ENCODE assay signal across 19 cellular contexts in the genomic region with DNA sequence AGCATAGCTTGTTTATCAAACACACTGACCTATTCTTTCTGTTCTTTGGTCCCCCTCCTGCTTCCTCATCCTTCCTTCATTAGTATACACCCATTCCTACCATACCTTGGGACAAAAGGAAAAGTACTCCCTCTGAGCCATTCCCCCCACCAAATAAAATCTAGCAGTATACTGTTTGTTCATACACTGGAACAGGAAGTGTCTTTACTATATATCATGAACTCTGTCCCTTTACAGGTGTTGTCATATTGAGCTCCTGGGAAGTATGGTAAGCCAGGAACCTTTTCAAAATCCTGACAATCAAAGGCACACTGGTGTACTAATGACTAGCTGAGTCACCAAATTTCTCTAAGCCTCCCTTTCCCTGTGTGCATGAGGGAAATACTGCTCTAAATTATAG. TPM values are rescaled to one million over a fixed set of nuclear protein-coding genes. Genes with fewer than 3 reads are reported as not detected.
DNase-seq lines count a peak whose midpoint lies in the region; ATAC-seq and TF ChIP-seq lines count a peak whose summit lies in the region.
"Had no signal": no experiment of that assay in that cellular context is flagged by ENCODE, and none has a peak within 500 bp of the region (broad histone marks: within the 10 kb centered on the region; RNA-seq: fewer than 3 reads in every experiment).

No MANE protein-coding gene starts in this region.

- H2BK5ac ChIP-seq in neuronal stem cell (ENCODE audit: low read length), result no peak overlapping the region

- no peak overlapping the region for H2BK120ac ChIP-seq in neuronal stem cell (ENCODE audit: low read depth, low read length)

- no peak overlapping the region for H3K4ac ChIP-seq in neuronal stem cell (ENCODE audit: low read length)

- no peak overlapping the region for H2AK5ac ChIP-seq in neuronal stem cell (ENCODE audit: low read depth, low read length)

- H3K4me3 ChIP-seq in epithelial cell of esophagus (ENCODE audit: low read length) (no peak overlapping the region), neuronal stem cell (ENCODE audit: low read length in 2 of 2) (no peak overlapping the region), right cardiac atrium (ENCODE audit: low read length) (no peak overlapping the region)
- H3K4me3 ChIP-seq: GM12878, GM23248, HAP-1, K562 had no signal

- no peak overlapping the region for H2BK15ac ChIP-seq in neuronal stem cell (ENCODE audit: low read length)

- H2AFZ ChIP-seq in neuronal stem cell (ENCODE audit: low read length), result peak overlapping the region; percentile 50
- H2AFZ ChIP-seq: GM23248 had no signal

- H4K8ac ChIP-seq in neuronal stem cell (ENCODE audit: low read depth, low read length), result no peak overlapping the region

- H3K4me1 ChIP-seq in neuronal stem cell (ENCODE audit: control insufficient read depth in 2 of 2, insufficient read depth in 1 of 2, low read depth in 1 of 2, low read length in 2 of 2) (no peaks in the 10 kb centered on the region), right cardiac atrium (ENCODE audit: control insufficient read depth, insufficient read depth, low read length) (no peaks in the 10 kb centered on the region)
- H3K4me1 ChIP-seq: Caco-2, HAP-1 had no signal

- no peaks in the 10 kb centered on the region for H3K27me3 ChIP-seq in neuronal stem cell (ENCODE audit: control insufficient read depth in 3 of 3, insufficient read depth in 3 of 3, low read depth in 1 of 3, low read length in 3 of 3)
- no peaks in the 10 kb centered on the region for H3K27me3 ChIP-seq in right cardiac atrium (ENCODE audit: control insufficient read depth, insufficient read depth)

- ATAC-seq in right cardiac atrium (no peak), HG03280 (IDR thresholded peaks at IDR 0.05; ENCODE audit: unreplicated experiment) (no peak)
- ATAC-seq: GM12878, K562 had no signal

- no peak overlapping the region for H3K23ac ChIP-seq in neuronal stem cell (ENCODE audit: low read depth, low read length, poor library complexity)

- H3K9me3 ChIP-seq in neuronal stem cell (replicated peaks in 1 of 2; ENCODE audit: control insufficient read depth in 2 of 2, insufficient read depth in 1 of 2, low read depth in 1 of 2, low read length in 2 of 2) (no peaks in the 10 kb centered on the region), right cardiac atrium (ENCODE audit: control insufficient read depth, low read length) (no peaks in the 10 kb centered on the region)
- H3K9me3 ChIP-seq: Caco-2, HAP-1 had no signal

- no peak overlapping the region for H3K18ac ChIP-seq in neuronal stem cell (ENCODE audit: low read length)

- H2BK12ac ChIP-seq in neuronal stem cell (ENCODE audit: low read length), result no peak overlapping the region

- no peak overlapping the region for H4K91ac ChIP-seq in neuronal stem cell (ENCODE audit: low read depth, low read length, poor library complexity)

- H3K14ac ChIP-seq in neuronal stem cell (ENCODE audit: low read length), result no peak overlapping the region

- H3K4me2 ChIP-seq in neuronal stem cell (ENCODE audit: insufficient read depth, low read length, poor library complexity, severe bottlenecking), result no peak overlapping the region

- DNase-seq in HT-29 (ENCODE audit: low spot score) (peak; percentile 25), NCI-H69 (lab: John Stamatoyannopoulos, UW) (peak; percentile 16), epithelial cell of esophagus (ENCODE audit: low read depth) (peak; percentile 7), neuronal stem cell (ENCODE audit: low spot score) (no peak), GM10266 (ENCODE audit: extremely low spot score) (no peak), RPMI8226 (no peak), right cardiac atrium (no peak)
- DNase-seq: AML-193; Caco-2; CD4-positive, alpha-beta T cell; DMS79 treated with DMSO at 0.1 percent for 48 hours; GF-D8; GM23248; IMR-90 had no signal

- no peak overlapping the region for H3K9ac ChIP-seq in neuronal stem cell (ENCODE audit: low read depth, low read length, poor library complexity)
- H3K9ac ChIP-seq: GM23248 had no signal

- H3K27ac ChIP-seq in neuronal stem cell (replicated peaks; ENCODE audit: low read length) (no peak overlapping the region), right cardiac atrium (ENCODE audit: low read length) (no peak overlapping the region)
- H3K27ac ChIP-seq: C4-2B, GM23248 had no signal

- TF ChIP-seq CTCF in epithelial cell of esophagus (IDR thresholded peaks at IDR 0.05; ENCODE audit: insufficient read depth, low read depth, low read length, missing control alignments) (no peak), GM10266 (IDR thresholded peaks at IDR 0.05; ENCODE audit: control insufficient read depth, insufficient read depth, low read depth, missing control alignments) (no peak)

- intact Hi-C loops in right cardiac atrium (cut with DNase I), result no loop called here

- no peaks in the 10 kb centered on the region for H3K36me3 ChIP-seq in neuronal stem cell (replicated peaks in 1 of 2; ENCODE audit: control insufficient read depth in 2 of 2, insufficient read depth in 2 of 2, low read length in 2 of 2)
- H3K36me3 ChIP-seq: HAP-1 had no signal

- no peaks in the 10 kb centered on the region for H3K79me1 ChIP-seq in neuronal stem cell (ENCODE audit: low read depth, low read length)

RNA-seq across cellular contexts. Expression of gene NUFIP2, which starts 37.4 kb away (rescaled TPM):
- 19.3 and 20.3 TPM in 2 replicates for total RNA-seq in HT-29 (2014; rRNA removed; shearing (Covaris generic))
- polyA plus RNA-seq in neuronal stem cell (2013, experiment 1 of 2), result 27.5 TPM
- 29.5 TPM for polyA plus RNA-seq in neuronal stem cell (2013, experiment 2 of 2)
- 10 to 100 TPM; 30.9 to 44.7 (median 41.4) TPM for total RNA-seq in right cardiac atrium
- polyA plus RNA-seq in right cardiac atrium, result 9.7 TPM

RNA-seq across cellular contexts. Expression of gene TAOK1, which starts 58.8 kb away (rescaled TPM):
- total RNA-seq in HT-29 (2014; rRNA removed; shearing (Covaris generic)), result 20.5 and 25.9 TPM in 2 replicates
- 29.1 TPM for polyA plus RNA-seq in neuronal stem cell (2013, experiment 1 of 2)
- 29.1 TPM for polyA plus RNA-seq in neuronal stem cell (2013, experiment 2 of 2)
- total RNA-seq in right cardiac atrium, result 10 to 100 TPM; 46.7 to 72.2 (median 51.1) TPM
- 9.8 TPM for polyA plus RNA-seq in right cardiac atrium

Comparison
In these comparisons a context has a peak if more than half of its experiments do, and no peak if none do; other contexts are left out.
1. DNase-seq: peak in HT-29 (single experiment), NCI-H69 (single experiment) and epithelial cell of esophagus (single experiment); none in neuronal stem cell (single experiment), GM10266 (single experiment), RPMI8226 (single experiment) and right cardiac atrium (0 of 3).